In the genomic region with DNA sequence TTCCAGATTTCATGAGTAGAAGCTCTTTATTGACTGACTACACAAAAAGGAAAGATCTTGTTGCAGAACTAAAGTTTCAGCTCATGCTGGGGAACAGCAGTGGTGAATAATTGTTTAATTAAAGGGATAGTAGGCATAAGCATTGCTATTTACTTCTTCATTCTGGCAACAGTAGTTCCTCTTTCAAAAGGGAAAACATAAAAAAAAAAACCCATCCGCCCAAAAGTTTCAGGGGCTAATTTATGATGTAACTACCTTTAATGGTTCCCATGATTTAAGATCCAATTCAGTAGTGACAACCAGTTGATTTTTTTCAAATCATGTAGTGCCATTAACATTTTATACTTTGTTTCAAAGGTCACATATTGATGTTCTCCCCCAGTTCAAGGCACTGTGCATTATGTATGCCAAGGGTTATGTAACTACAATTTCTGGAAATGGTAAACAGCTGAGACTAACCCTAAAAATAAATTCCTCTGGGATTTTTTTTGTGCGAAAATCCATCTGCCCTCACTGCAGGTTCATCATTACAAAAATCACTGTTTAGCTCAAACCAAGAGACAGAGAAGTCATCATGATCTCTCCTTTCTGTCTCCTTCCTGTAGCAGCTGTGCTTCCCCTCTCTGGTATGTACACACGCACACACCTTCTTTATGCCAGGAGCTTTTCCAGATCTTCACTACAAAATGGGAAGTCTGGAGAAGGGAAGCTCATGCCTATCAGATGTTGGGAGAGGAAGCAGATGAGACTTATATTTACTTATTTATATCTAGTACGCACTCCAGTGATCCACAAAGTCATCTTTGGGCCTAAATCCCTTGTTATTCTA, we compare ENCODE assay signal across 14 cellular contexts. TPM values are rescaled to one million over a fixed set of nuclear protein-coding genes. Genes with fewer than 3 reads are reported as not detected.
DNase-seq lines count a peak whose midpoint lies in the region; ATAC-seq and TF ChIP-seq lines count a peak whose summit lies in the region.
"Had no signal": no experiment of that assay in that cellular context is flagged by ENCODE, and none has a peak within 500 bp of the region (broad histone marks: within the 10 kb centered on the region; RNA-seq: fewer than 3 reads in every experiment).

No MANE protein-coding gene starts in this region.

- ATAC-seq in naive B cell (ENCODE audit: low read depth in 2 of 2) (peak; percentile 21 to 27), HG02623 (IDR thresholded peaks at IDR 0.05; ENCODE audit: unreplicated experiment) (no peak), GM18907 (IDR thresholded peaks at IDR 0.05; ENCODE audit: unreplicated experiment) (no peak)

- no peak for TF ChIP-seq CTCF in ascending aorta (IDR thresholded peaks at IDR 0.05)

- H3K4me3 ChIP-seq in BLaER1 treated with 17β-estradiol and CSF1 and Interleukin-3, amounts not matched to agents 10 nM and 100 nM = no peak overlapping the region; a peak in 1 of 20 replicates
- H3K4me3 ChIP-seq in ascending aorta = no peak overlapping the region
- H3K4me3 ChIP-seq: prostate gland, thyroid gland had no signal

- H3K36me3 Mint-ChIP-seq in IgD-negative memory B cell (no peaks in the 10 kb centered on the region), naive B cell (peaks cover 0 to under 1% of the 10 kb centered on the region in 2 donors)
- H3K36me3 Mint-ChIP-seq: activated naive CD8-positive, alpha-beta T cell had no signal

- H3K36me3 ChIP-seq in BLaER1 treated with 17β-estradiol and CSF1 and Interleukin-3, amounts not matched to agents 10 nM and 100 nM = peaks cover 17 to 28% (median 23%) of the 10 kb centered on the region in 11 experiments
- peaks cover 3 to 15% of the 10 kb centered on the region in 2 donors for H3K36me3 ChIP-seq in ascending aorta
- H3K36me3 ChIP-seq: prostate gland had no signal

- peaks cover 6 to 18% (median 17%) of the 10 kb centered on the region in 11 experiments; a peak in 21 of 22 replicates for H3K27me3 ChIP-seq in BLaER1 treated with 17β-estradiol and CSF1 and Interleukin-3, amounts not matched to agents 10 nM and 100 nM
- H3K27me3 ChIP-seq in ascending aorta = no peaks in the 10 kb centered on the region
- H3K27me3 ChIP-seq: thyroid gland had no signal

- H4K20me1 ChIP-seq in BLaER1 treated with 17β-estradiol and CSF1 and Interleukin-3, amounts not matched to agents 10 nM and 100 nM = peaks cover 0 to 44% (median 23%) of the 10 kb centered on the region in 11 experiments; a peak in 18 of 22 replicates

- intact Hi-C loops in ascending aorta (cut with DNase I) = loop anchor here (10.0 kb wide), 1 partner anchor 368 kb away; the partner anchor contains the start of genes DHX38 and TXNL4B

- H3K9ac ChIP-seq in BLaER1 treated with 17β-estradiol and CSF1 and Interleukin-3, amounts not matched to agents 10 nM and 100 nM = peak overlapping the region in 3 of 11 experiments; percentile 21 to 39 (median 32); a peak in 3 of 22 replicates

- no peaks in the 10 kb centered on the region for H3K27me3 Mint-ChIP-seq in IgD-negative memory B cell
- no peaks in the 10 kb centered on the region for H3K27me3 Mint-ChIP-seq in naive B cell
- H3K27me3 Mint-ChIP-seq: activated naive CD8-positive, alpha-beta T cell had no signal

- H3K4me1 Mint-ChIP-seq in IgD-negative memory B cell (peaks cover 32 to 37% (median 34%) of the 10 kb centered on the region in 3 donors), naive B cell (peaks cover 38 to 61% (median 41%) of the 10 kb centered on the region in 3 donors)

- peak overlapping the region in 5 of 11 experiments; percentile 35 to 65 (median 43); a peak in 10 of 22 replicates for H3K27ac ChIP-seq in BLaER1 treated with 17β-estradiol and CSF1 and Interleukin-3, amounts not matched to agents 10 nM and 100 nM
- H3K27ac ChIP-seq in ascending aorta = peak overlapping the region; percentile 24 to 30
- H3K27ac ChIP-seq: C4-2B, prostate gland, thyroid gland had no signal

- H3K9me3 Mint-ChIP-seq in IgD-negative memory B cell (no peaks in the 10 kb centered on the region), naive B cell (no peaks in the 10 kb centered on the region)

- H3K4me2 ChIP-seq in BLaER1 treated with 17β-estradiol and CSF1 and Interleukin-3, amounts not matched to agents 10 nM and 100 nM = peak overlapping the region; percentile 31 to 84 (median 62); a peak in 21 of 22 replicates

- no peaks in the 10 kb centered on the region for H3K9me3 ChIP-seq in BLaER1 treated with 17β-estradiol and CSF1 and Interleukin-3, amounts not matched to agents 10 nM and 100 nM (replicated peaks in 1 of 11)
- no peaks in the 10 kb centered on the region for H3K9me3 ChIP-seq in ascending aorta
- H3K9me3 ChIP-seq: prostate gland, thyroid gland had no signal

- H3K4me1 ChIP-seq in BLaER1 treated with 17β-estradiol and CSF1 and Interleukin-3, amounts not matched to agents 10 nM and 100 nM = peaks cover 39 to 55% (median 46%) of the 10 kb centered on the region in 10 experiments
- peaks cover 0 to 16% of the 10 kb centered on the region in 2 donors for H3K4me1 ChIP-seq in ascending aorta
- H3K4me1 ChIP-seq: prostate gland had no signal

- H3K27ac Mint-ChIP-seq in IgD-negative memory B cell = peak overlapping the region; percentile 67 to 96 (median 91)
- H3K27ac Mint-ChIP-seq in naive B cell = peak overlapping the region; percentile 94 to 98 (median 96)
- H3K27ac Mint-ChIP-seq: activated naive CD8-positive, alpha-beta T cell had no signal

- DNase-seq in ascending aorta (ENCODE audit: low spot score in 2 of 2) = no peak
- peak; percentile 74 for DNase-seq in naive B cell
- DNase-seq in activated gamma-delta T cell treated with Interleukin-2 at 50 U/mL for 16 hours = no peak
- no peak for DNase-seq in 8988T
- DNase-seq: NCI-H1048, T-helper 1 cell, thyroid gland had no signal

- H3K4me3 Mint-ChIP-seq in IgD-negative memory B cell = peak overlapping the region; percentile 50 to 86 (median 69)
- H3K4me3 Mint-ChIP-seq in naive B cell = peak overlapping the region; percentile 52 to 76 (median 66)
- H3K4me3 Mint-ChIP-seq: activated naive CD8-positive, alpha-beta T cell had no signal

RNA-seq across cellular contexts. Expression of gene PHLPP2, which starts 2.2 kb away (rescaled TPM):
- polyA plus RNA-seq in IgD-negative memory B cell (4.7 TPM), naive B cell (ENCODE audit: low read depth in 6 of 6) (1 to 10 TPM; 1.1 to 6.6 (median 4.0) TPM)
- 8.4 TPM for total RNA-seq in ascending aorta

Comparison
In these comparisons a context has a peak if more than half of its experiments do, and no peak if none do; other contexts are left out.
1. ATAC-seq: peak in naive B cell (2 of 2); none in HG02623 (single experiment) and GM18907 (single experiment).